In the genomic region with DNA sequence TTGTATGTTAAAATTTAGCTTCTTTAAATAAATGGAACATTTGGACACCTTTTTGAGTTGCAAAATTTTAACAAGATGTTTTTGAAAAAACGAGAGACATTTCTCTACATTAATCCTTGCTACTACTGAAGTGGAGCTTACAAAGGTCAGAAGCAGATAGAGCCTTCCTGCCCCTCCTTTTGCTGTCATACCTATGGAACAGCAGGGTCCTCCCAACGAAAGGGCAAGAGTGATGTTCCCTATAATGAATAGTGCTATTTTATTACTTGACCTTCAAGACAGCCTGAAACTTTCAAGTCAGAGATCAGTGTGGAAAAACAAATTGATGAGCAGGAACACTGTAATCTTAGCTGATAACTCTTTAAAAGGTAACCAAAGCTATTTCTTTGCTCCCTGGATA, we compare ENCODE assay signal across 33 cellular contexts.
"Had no signal": no experiment of that assay in that cellular context is flagged by ENCODE, and none has a peak within 500 bp of the region (broad histone marks: within the 10 kb centered on the region; RNA-seq: fewer than 3 reads in every experiment).

No MANE protein-coding gene starts in this region.

- ATAC-seq: activated CD4-positive, alpha-beta T cell treated with anti-CD3 and anti-CD28 coated beads for 36 hours; activated CD4-positive, CD25-positive, alpha-beta regulatory T cell treated with anti-CD3 and anti-CD28 coated beads, Interleukin-2, amount 50 U/mL, for 24 hours; activated CD8-positive, alpha-beta T cell treated with anti-CD3 and anti-CD28 coated beads, Interleukin-2, amount 10 ng/mL, durations not matched to agents 7 days and 5 days; activated T-cell treated with anti-CD3 and anti-CD28 coated beads, Interleukin-2, amount 50 U/mL, for 4 hours; PC-3; Right ventricle myocardium inferior had no signal

- H3K36me3 Mint-ChIP-seq: activated naive CD8-positive, alpha-beta T cell treated with anti-CD3 and anti-CD28 coated beads for 36 hours had no signal

- H3K4me3 Mint-ChIP-seq: activated CD4-positive, alpha-beta T cell treated with anti-CD3 and anti-CD28 coated beads for 36 hours; activated CD4-positive, alpha-beta T cell treated with anti-CD3 and anti-CD28 coated beads, Interleukin-2, amount 10 ng/mL, durations not matched to agents 7 days and 5 days; activated CD8-positive, alpha-beta T cell treated with anti-CD3 and anti-CD28 coated beads, Interleukin-2, amount 10 ng/mL, durations not matched to agents 7 days and 5 days; activated naive CD8-positive, alpha-beta T cell treated with anti-CD3 and anti-CD28 coated beads for 36 hours; activated T-cell treated with anti-CD3 and anti-CD28 coated beads, Interleukin-2, amount 50 U/mL, for 4 hours; central memory CD8-positive, alpha-beta T cell had no signal

- H3K27ac ChIP-seq: cardiac muscle cell, RWPE1 had no signal

- H3K36me3 ChIP-seq: cardiac muscle cell had no signal

- DNase-seq: activated CD4-positive, alpha-beta T cell treated with anti-CD3 and anti-CD28 coated beads for 36 hours; activated CD4-positive, alpha-beta T cell treated with anti-CD3 and anti-CD28 coated beads, Interleukin-2, amount 10 ng/mL, durations not matched to agents 7 days and 5 days; activated CD4-positive, alpha-beta T cell treated with anti-CD3 and anti-CD28 coated beads, Interleukin-2, amount 50 U/mL, for 48 hours; activated CD8-positive, alpha-beta T cell treated with anti-CD3 and anti-CD28 coated beads, Interleukin-2, amount 10 ng/mL, durations not matched to agents 7 days and 5 days; activated effector memory CD4-positive, alpha-beta T cell treated with Interleukin-2 at 50 U/mL for 16 hours; activated naive CD4-positive, alpha-beta T cell; activated naive CD4-positive, alpha-beta T cell treated with anti-CD3 and anti-CD28 coated beads, Interleukin-2, amount 50 U/mL, for 16 hours; activated naive CD8-positive, alpha-beta T cell treated with anti-CD3 and anti-CD28 coated beads for 36 hours; activated T-cell treated with anti-CD3 and anti-CD28 coated beads for 4 hours; activated T-cell treated with anti-CD3 and anti-CD28 coated beads, Interleukin-2, amount 50 U/mL, for 4 hours; amniotic stem cell; aorta; KG1; MM.1S; MV-4-11; NCI-H1092; NCI-H1436 treated with DMSO at 0.1 percent for 48 hours; NCI-H187; NCI-H2029 treated with DMSO at 0.1 percent for 48 hours; NCI-H2107; NCI-H2171; NCI-H226; NCI-H446 treated with DMSO at 0.1 percent for 48 hours; NCI-H524; NCI-H69; PC-3; SIG-M5; T1000 had no signal

- H3K27ac Mint-ChIP-seq: activated CD4-positive, alpha-beta T cell treated with anti-CD3 and anti-CD28 coated beads for 36 hours; activated CD4-positive, alpha-beta T cell treated with anti-CD3 and anti-CD28 coated beads, Interleukin-2, amount 10 ng/mL, durations not matched to agents 7 days and 5 days; activated CD8-positive, alpha-beta T cell treated with anti-CD3 and anti-CD28 coated beads, Interleukin-2, amount 10 ng/mL, durations not matched to agents 7 days and 5 days; activated naive CD8-positive, alpha-beta T cell treated with anti-CD3 and anti-CD28 coated beads for 36 hours had no signal

- H3K27me3 ChIP-seq: cardiac muscle cell had no signal

- H3K4me1 Mint-ChIP-seq: activated CD4-positive, alpha-beta T cell treated with anti-CD3 and anti-CD28 coated beads for 36 hours; activated CD4-positive, alpha-beta T cell treated with anti-CD3 and anti-CD28 coated beads, Interleukin-2, amount 10 ng/mL, durations not matched to agents 7 days and 5 days; activated naive CD8-positive, alpha-beta T cell treated with anti-CD3 and anti-CD28 coated beads for 36 hours; central memory CD8-positive, alpha-beta T cell had no signal

- H3K27me3 Mint-ChIP-seq: activated CD4-positive, alpha-beta T cell treated with anti-CD3 and anti-CD28 coated beads for 36 hours; activated CD4-positive, alpha-beta T cell treated with anti-CD3 and anti-CD28 coated beads, Interleukin-2, amount 10 ng/mL, durations not matched to agents 7 days and 5 days; activated naive CD8-positive, alpha-beta T cell treated with anti-CD3 and anti-CD28 coated beads for 36 hours; central memory CD8-positive, alpha-beta T cell had no signal

- H3K4me3 ChIP-seq: cardiac muscle cell had no signal
